ENCODE assay signal across 8 cellular contexts in genomic region chr6:46652603-46653438, GRCh38. TPM values are rescaled to one million over a fixed set of nuclear protein-coding genes. Genes with fewer than 3 reads are reported as not detected.
DNase-seq lines count a peak whose midpoint lies in the region; TF ChIP-seq lines count a peak whose summit lies in the region.

CYP39A1 (minus strand) TSS chr6:46652818; CDS start chr6:46652582, 236 bp downstream.
SLC25A27 (plus strand) TSS chr6:46652975; CDS start chr6:46653193, 218 bp downstream.

- H3K4me1 ChIP-seq in DOHH2 (ENCODE audit: control insufficient read depth, low read length), result peaks cover 36% of the 10 kb centered on the region
- no peaks in the 10 kb centered on the region for H3K4me1 ChIP-seq in H9 (ENCODE audit: insufficient read depth, low read length)
- H3K4me1 ChIP-seq in MM.1S (ENCODE audit: low read length), result no peaks in the 10 kb centered on the region
- H3K4me1 ChIP-seq in SJSA1 (replicated peaks), result peaks cover 6% of the 10 kb centered on the region
- peaks cover 22% of the 10 kb centered on the region for H3K4me1 ChIP-seq in neural progenitor cell
- peaks cover 0 to 37% (median 24%) of the 10 kb centered on the region in 4 donors for H3K4me1 ChIP-seq in stomach

- H2BK20ac ChIP-seq in H9 (ENCODE audit: low read depth, low read length, poor library complexity, severe bottlenecking), result no peak within 1 kb of the TSS

- H3K4me1 Mint-ChIP-seq in H9 (peaks cover 12 to 24% of the 10 kb centered on the region in 2 experiments), neural progenitor cell (peaks cover 20% of the 10 kb centered on the region)
- H3K4me1 Mint-ChIP-seq in activated naive CD4-positive, alpha-beta T cell treated with anti-CD3 and anti-CD28 coated beads for 36 hours (ENCODE audit: low read depth), result peaks cover 13% of the 10 kb centered on the region

- WGBS in H9 (ENCODE audit: extremely low coverage, insufficient read length, low lambda C conversion rate), result no CpG with 5 or more reads among the region's 72 CpGs
- 0 to 1% (median 0%) methylated on average over 28 to 72 of the region's 72 CpGs for WGBS in stomach, 5 donors

- H2BK120ac ChIP-seq in H9 (ENCODE audit: low read depth, low read length, poor library complexity, severe bottlenecking), result no peak within 1 kb of the TSS

- H3K9me2 ChIP-seq in DOHH2 (replicated peaks; ENCODE audit: control insufficient read depth, low read length), result no peaks in the 10 kb centered on the region
- H3K9me2 ChIP-seq in MM.1S (replicated peaks; ENCODE audit: insufficient read depth, low read length), result no peaks in the 10 kb centered on the region

- H4K5ac ChIP-seq in H9 (ENCODE audit: insufficient read length, low read depth, low read length), result no peak within 1 kb of the TSS

- no peaks in the 10 kb centered on the region for H3K9me3 Mint-ChIP-seq in H9
- no peaks in the 10 kb centered on the region for H3K9me3 Mint-ChIP-seq in activated naive CD4-positive, alpha-beta T cell treated with anti-CD3 and anti-CD28 coated beads for 36 hours
- H3K9me3 Mint-ChIP-seq in neural progenitor cell, result no peaks in the 10 kb centered on the region

- H3K9ac ChIP-seq in H9 (ENCODE audit: extremely low read depth, insufficient read length, low read length), result peak within 1 kb of the TSS; percentile 70
- peak within 1 kb of the TSS; percentile 19; the same call in 1 of the 2 replicates for H3K9ac ChIP-seq in MM.1S (ENCODE audit: low read length)
- H3K9ac ChIP-seq in neural progenitor cell, result peak within 1 kb of the TSS; percentile 29

- H3T11ph ChIP-seq in H9 (ENCODE audit: low read length), result no peak within 1 kb of the TSS

- TF ChIP-seq CTCF in DOHH2 (IDR thresholded peaks at IDR 0.05; ENCODE audit: low read depth, low read length, poor library complexity, severe bottlenecking) (no peak), H9 (conservative IDR thresholded peaks at IDR 0.05) (no peak), MM.1S (IDR thresholded peaks at IDR 0.05; ENCODE audit: low read length) (no peak), neural progenitor cell (IDR thresholded peaks at IDR 0.05) (no peak), stomach (IDR thresholded peaks at IDR 0.05) (no peak)

- H2AFZ ChIP-seq in H9 (ENCODE audit: low read length) (peak within 1 kb of the TSS; percentile 75), MM.1S (ENCODE audit: low read length) (peak within 1 kb of the TSS; percentile 78), neural progenitor cell (replicated peaks) (peak within 1 kb of the TSS; percentile 98)

- H3K27ac Mint-ChIP-seq in H9 (peak within 1 kb of the TSS; percentile 37 to 59 (median 45); a peak in 5 of 7 replicates), neural progenitor cell (peak within 1 kb of the TSS; percentile 44)
- peak within 1 kb of the TSS; percentile 11 for H3K27ac Mint-ChIP-seq in activated naive CD4-positive, alpha-beta T cell treated with anti-CD3 and anti-CD28 coated beads for 36 hours

- H3K4me3 ChIP-seq in DOHH2 (ENCODE audit: low read length) (peak within 1 kb of the TSS; percentile 88), MM.1S (ENCODE audit: low read length) (peak within 1 kb of the TSS; percentile 81), SJSA1 (peak within 1 kb of the TSS; percentile 57), neural progenitor cell (peak within 1 kb of the TSS; percentile 85), stomach (peak within 1 kb of the TSS; percentile 82 to 92 (median 88))

- CTCF ChIA-PET in activated naive CD4-positive, alpha-beta T cell treated with anti-CD3 and anti-CD28 coated beads for 36 hours (lab: Charles Lee), result no interaction called here

- peak; percentile 96 for DNase-seq in H9
- DNase-seq in MM.1S, result peak; percentile 87
- DNase-seq in SJSA1 (ENCODE audit: low read depth in 1 of 2, low spot score in 2 of 2), result peak; percentile 84 to 87
- DNase-seq in activated naive CD4-positive, alpha-beta T cell treated with anti-CD3 and anti-CD28 coated beads for 36 hours, result peak; percentile 88
- peak; percentile 80 for DNase-seq in foreskin melanocyte
- DNase-seq in neural progenitor cell (ENCODE audit: low spot score), result peak; percentile 97
- peak; percentile 96 for DNase-seq in stomach

- H3K36me3 ChIP-seq in DOHH2 (ENCODE audit: control insufficient read depth, low read length), result peaks cover 41% of the 10 kb centered on the region
- no peaks in the 10 kb centered on the region for H3K36me3 ChIP-seq in MM.1S (replicated peaks; ENCODE audit: insufficient read depth, low read length)
- no peaks in the 10 kb centered on the region for H3K36me3 ChIP-seq in SJSA1
- no peaks in the 10 kb centered on the region for H3K36me3 ChIP-seq in neural progenitor cell
- H3K36me3 ChIP-seq in stomach, result peaks cover 0 to 9% (median 2%) of the 10 kb centered on the region in 4 donors

- no peak within 1 kb of the TSS for H2BK5ac ChIP-seq in H9 (ENCODE audit: insufficient read length, low read length)

- peaks cover 20% of the 10 kb centered on the region for H3K27me3 Mint-ChIP-seq in H9 (ENCODE audit: low read depth)
- H3K27me3 Mint-ChIP-seq in activated naive CD4-positive, alpha-beta T cell treated with anti-CD3 and anti-CD28 coated beads for 36 hours (ENCODE audit: low read depth), result peaks cover 39% of the 10 kb centered on the region
- no peaks in the 10 kb centered on the region for H3K27me3 Mint-ChIP-seq in neural progenitor cell (ENCODE audit: insufficient read depth, low read depth)

- H3K36me3 Mint-ChIP-seq in H9 (ENCODE audit: insufficient read depth in 1 of 3, low read depth in 3 of 3) (no peaks in the 10 kb centered on the region; a peak in 1 of 7 replicates), neural progenitor cell (no peaks in the 10 kb centered on the region)
- no peaks in the 10 kb centered on the region for H3K36me3 Mint-ChIP-seq in activated naive CD4-positive, alpha-beta T cell treated with anti-CD3 and anti-CD28 coated beads for 36 hours (ENCODE audit: low read depth)

- H3K27ac ChIP-seq in DOHH2 (ENCODE audit: low read depth, low read length), result peak within 1 kb of the TSS; percentile 76
- no peak within 1 kb of the TSS for H3K27ac ChIP-seq in H9 (ENCODE audit: insufficient read length, low read depth, low read length)
- H3K27ac ChIP-seq in MM.1S (ENCODE audit: low read length), result no peak within 1 kb of the TSS
- no peak within 1 kb of the TSS for H3K27ac ChIP-seq in SJSA1
- H3K27ac ChIP-seq in neural progenitor cell, result no peak within 1 kb of the TSS
- peak within 1 kb of the TSS; percentile 82 to 92 (median 86) for H3K27ac ChIP-seq in stomach

- H3F3A ChIP-seq in DOHH2 (ENCODE audit: control insufficient read depth, insufficient read depth), result peaks cover 3% of the 10 kb centered on the region
- H3F3A ChIP-seq in MM.1S (ENCODE audit: insufficient read depth, low read length), result no peaks in the 10 kb centered on the region
- no peaks in the 10 kb centered on the region for H3F3A ChIP-seq in neural progenitor cell (ENCODE audit: low read depth)

- TF ChIP-seq POLR2A in stomach (IDR thresholded peaks at IDR 0.05), result peak in 1 of 4 donors; percentile 14

- no peak within 1 kb of the TSS for H3K23ac ChIP-seq in H9 (ENCODE audit: insufficient read length, low read depth, low read length)

- peaks cover 72% of the 10 kb centered on the region for H3K79me2 ChIP-seq in DOHH2 (ENCODE audit: control insufficient read depth, low read length)
- no peaks in the 10 kb centered on the region for H3K79me2 ChIP-seq in H9 (ENCODE audit: insufficient read depth, low read length)
- no peaks in the 10 kb centered on the region for H3K79me2 ChIP-seq in MM.1S (ENCODE audit: low read length)
- peaks cover 14% of the 10 kb centered on the region for H3K79me2 ChIP-seq in neural progenitor cell (ENCODE audit: low read depth)

- peak within 1 kb of the TSS; percentile 11; the same call in 1 of the 2 replicates for H3K14ac ChIP-seq in H9 (ENCODE audit: insufficient read depth, low read length)

- no peak within 1 kb of the TSS for H4K91ac ChIP-seq in H9 (ENCODE audit: insufficient read length, low read depth, low read length)

- peak within 1 kb of the TSS; percentile 83 for H3K4me2 ChIP-seq in DOHH2 (ENCODE audit: low read length)
- H3K4me2 ChIP-seq in H9 (ENCODE audit: insufficient read depth, insufficient read length, low read length), result peak within 1 kb of the TSS; percentile 53
- H3K4me2 ChIP-seq in MM.1S (ENCODE audit: low read depth, low read length), result peak within 1 kb of the TSS; percentile 77
- H3K4me2 ChIP-seq in neural progenitor cell, result peak within 1 kb of the TSS; percentile 90

- no peaks in the 10 kb centered on the region for H3K9me3 ChIP-seq in DOHH2 (ENCODE audit: control insufficient read depth, insufficient read depth, low read length)
- H3K9me3 ChIP-seq in H9 (ENCODE audit: control insufficient read depth, low read depth, low read length), result no peaks in the 10 kb centered on the region
- no peaks in the 10 kb centered on the region for H3K9me3 ChIP-seq in MM.1S (replicated peaks; ENCODE audit: insufficient read depth, low read length)
- no peaks in the 10 kb centered on the region for H3K9me3 ChIP-seq in SJSA1 (replicated peaks)
- H3K9me3 ChIP-seq in neural progenitor cell (ENCODE audit: low read depth), result no peaks in the 10 kb centered on the region
- no peaks in the 10 kb centered on the region for H3K9me3 ChIP-seq in stomach

- no peaks in the 10 kb centered on the region for H3K23me2 ChIP-seq in H9 (ENCODE audit: insufficient read length, low read depth, low read length, poor library complexity, severe bottlenecking)

- H4K8ac ChIP-seq in H9 (replicated peaks; ENCODE audit: insufficient read length, low read depth, low read length), result no peak within 1 kb of the TSS

- no peak within 1 kb of the TSS for H3K56ac ChIP-seq in H9 (ENCODE audit: insufficient read length, low read depth, low read length)

- peak within 1 kb of the TSS; percentile 82 to 89 for H3K4me3 Mint-ChIP-seq in H9
- H3K4me3 Mint-ChIP-seq in activated naive CD4-positive, alpha-beta T cell treated with anti-CD3 and anti-CD28 coated beads for 36 hours, result peak within 1 kb of the TSS; percentile 88
- H3K4me3 Mint-ChIP-seq in neural progenitor cell, result peak within 1 kb of the TSS; percentile 94

- H4K20me1 ChIP-seq in DOHH2 (ENCODE audit: control insufficient read depth, insufficient read depth, low read depth, low read length) (no peaks in the 10 kb centered on the region), H9 (ENCODE audit: control insufficient read depth, insufficient read depth, insufficient read length) (no peaks in the 10 kb centered on the region), MM.1S (ENCODE audit: insufficient read depth, low read length) (no peaks in the 10 kb centered on the region), neural progenitor cell (ENCODE audit: low read depth) (peaks cover 11% of the 10 kb centered on the region)

- H3K27me3 ChIP-seq in DOHH2 (ENCODE audit: control insufficient read depth, low read length) (no peaks in the 10 kb centered on the region), H9 (ENCODE audit: insufficient read depth, low read length) (no peaks in the 10 kb centered on the region; the same call in 1 of the 2 replicates), MM.1S (replicated peaks; ENCODE audit: insufficient read depth, low read length) (no peaks in the 10 kb centered on the region), SJSA1 (replicated peaks) (no peaks in the 10 kb centered on the region; the same call in 1 of the 2 replicates), neural progenitor cell (peaks cover 18% of the 10 kb centered on the region), stomach (no peaks in the 10 kb centered on the region)

- intact Hi-C loops in activated naive CD4-positive, alpha-beta T cell treated with anti-CD3 and anti-CD28 coated beads for 36 hours (cut with micrococcal nuclease), result loop anchor here (1.0 kb wide), 2 partner anchors 10 to 524 kb away; partner anchors contain the start of gene ENPP4
- intact Hi-C loops in stomach (cut with DNase I; ENCODE audit: low total_unique reads), result no loop called here

- TF ChIP-seq EP300 in stomach (IDR thresholded peaks at IDR 0.05), result no peak

- H3K79me1 ChIP-seq in H9 (ENCODE audit: insufficient read depth, low read depth, low read length, poor library complexity, severe bottlenecking), result no peaks in the 10 kb centered on the region

- no peak within 1 kb of the TSS for H2BK12ac ChIP-seq in H9 (ENCODE audit: insufficient read length, low read depth, low read length)

- no peak within 1 kb of the TSS for H3K18ac ChIP-seq in H9 (ENCODE audit: insufficient read length, low read depth, low read length)

- H3K4ac ChIP-seq in H9 (ENCODE audit: low read depth, low read length), result no peak within 1 kb of the TSS

- no peak within 1 kb of the TSS for H2BK15ac ChIP-seq in H9 (ENCODE audit: low read depth, low read length)

- H2AK5ac ChIP-seq in H9 (ENCODE audit: insufficient read length, low read length), result no peak within 1 kb of the TSS

RNA-seq across cellular contexts. Expression of gene CYP39A1, which starts in this region (rescaled TPM):
- total RNA-seq in H9 (2021) (0.50 and 0.59 TPM in 2 replicates), neural progenitor cell (ENCODE audit: low replicate concordance) (4.5 and 7.1 TPM in 2 replicates), stomach (10 to 100 TPM in 1 of 5 donors, 1 to 10 TPM in 3, not detected in 1; 1.8 to 11.6 (median 7.9) TPM)
- total RNA-seq in SJSA1 (2014; rRNA removed; shearing (Covaris generic)), result 1.6 and 2.1 TPM in 2 replicates
- not detected for total RNA-seq in activated naive CD4-positive, alpha-beta T cell treated with anti-CD3 and anti-CD28 coated beads for 36 hours
- 1 to 10 TPM; 4.7 to 8.2 (median 5.9) TPM for polyA plus RNA-seq in stomach

RNA-seq across cellular contexts. Expression of gene SLC25A27, which starts in this region (rescaled TPM):
- total RNA-seq in H9 (2021), result 3.8 and 5.1 TPM in 2 replicates
- total RNA-seq in SJSA1 (2014; rRNA removed; shearing (Covaris generic)), result 1.5 TPM in 1 of 2 replicates, not detected in the other
- 1 to 10 TPM; 1.6 to 2.0 TPM for total RNA-seq in activated naive CD4-positive, alpha-beta T cell treated with anti-CD3 and anti-CD28 coated beads for 36 hours
- 25.9 and 47.7 TPM in 2 replicates for total RNA-seq in neural progenitor cell (ENCODE audit: low replicate concordance)
- total RNA-seq in stomach, result 10 to 100 TPM in 4 of 5 donors, 1 to 10 TPM in 1; 6.7 to 55.8 (median 46.1) TPM
- polyA plus RNA-seq in stomach, result 10 to 100 TPM in 1 of 3 donors, 1 to 10 TPM in 2; 1.6 to 35.3 (median 4.6) TPM

Comparison
In these comparisons a context has a peak if more than half of its experiments do, and no peak if none do; other contexts are left out.
1. H3K27ac ChIP-seq: peak in DOHH2 (single experiment) and stomach (5 of 5); none in H9 (single experiment), MM.1S (single experiment), SJSA1 (single experiment) and neural progenitor cell (single experiment).
2. H3K9ac ChIP-seq: peak in every context shown above with its lines; median percentile 70 in H9; 29 in neural progenitor cell; 19 in MM.1S.
3. Peak in every context shown above with its lines, with median percentiles within 50 percentile points of each other: H3K4me2 ChIP-seq, H3K4me3 ChIP-seq, DNase-seq, H2AFZ ChIP-seq, H3K27ac Mint-ChIP-seq and H3K4me3 Mint-ChIP-seq.